In genomic region chr1:67214420-67215174, GRCh38 we compare ENCODE assay signal across 8 cellular contexts. TPM values are rescaled to one million over a fixed set of nuclear protein-coding genes. Genes with fewer than 3 reads are reported as not detected.
A peak's percentile ranks its signal among the peaks of the same experiment; 100 is the strongest.
DNase-seq lines count a peak whose midpoint lies in the region; ATAC-seq and TF ChIP-seq lines count a peak whose summit lies in the region.

No MANE protein-coding gene starts in this region.

- no peaks in the 10 kb centered on the region for H3K27me3 ChIP-seq in CD8-positive, alpha-beta memory T cell (ENCODE audit: insufficient read depth, low read length, poor library complexity, severe bottlenecking)
- H3K27me3 ChIP-seq in colonic mucosa: no peaks in the 10 kb centered on the region

- H3K27ac Mint-ChIP-seq in CD8-positive, alpha-beta memory T cell: peak overlapping the region in 1 of 8 donors; percentile 66
- no peak overlapping the region for H3K27ac Mint-ChIP-seq in neural crest cell (ENCODE audit: unreplicated experiment)
- H3K27ac Mint-ChIP-seq in activated T-helper 2 cell treated with anti-CD3 and anti-CD28 coated beads, Interferon-gamma antibody, Interleukin-2, Interleukin-4, amounts not matched to agents 10 μg/mL and 5 μg/mL and 100 μg/mL, durations not matched to agents 14 hours and 24 hours and 36 hours: no peak overlapping the region

- H3K9me3 ChIP-seq in CD8-positive, alpha-beta memory T cell (ENCODE audit: low read length): no peaks in the 10 kb centered on the region
- no peaks in the 10 kb centered on the region for H3K9me3 ChIP-seq in colonic mucosa

- TF ChIP-seq CTCF in colonic mucosa (IDR thresholded peaks at IDR 0.05): peak; percentile 33
- peak; percentile 72 for TF ChIP-seq CTCF in neural crest cell (conservative IDR thresholded peaks at IDR 0.05)

- H3K4me1 Mint-ChIP-seq in CD8-positive, alpha-beta memory T cell: peaks cover 8 to 16% (median 12%) of the 10 kb centered on the region in 3 donors
- peaks cover 4% of the 10 kb centered on the region for H3K4me1 Mint-ChIP-seq in neural crest cell
- H3K4me1 Mint-ChIP-seq in activated T-helper 2 cell treated with anti-CD3 and anti-CD28 coated beads, Interferon-gamma antibody, Interleukin-2, Interleukin-4, amounts not matched to agents 10 μg/mL and 5 μg/mL and 100 μg/mL, durations not matched to agents 14 hours and 24 hours and 36 hours (ENCODE audit: low read depth): peaks cover 32% of the 10 kb centered on the region

- CTCF ChIA-PET in CD8-positive, alpha-beta memory T cell (lab: Charles Lee): interaction anchor here (0.8 to 5.8 kb wide), 12 partner anchors 8 to 287 kb away, joined by 3 to 65 read pairs (median 6); no protein-coding TSS in a partner anchor

- H3K27ac ChIP-seq in CD8-positive, alpha-beta memory T cell (ENCODE audit: low read depth, low read length): no peak overlapping the region
- H3K27ac ChIP-seq in colonic mucosa: no peak overlapping the region

- H3K27me3 Mint-ChIP-seq in CD8-positive, alpha-beta memory T cell: no peaks in the 10 kb centered on the region
- H3K27me3 Mint-ChIP-seq in neural crest cell (ENCODE audit: low read depth): no peaks in the 10 kb centered on the region
- no peaks in the 10 kb centered on the region for H3K27me3 Mint-ChIP-seq in activated T-helper 2 cell treated with anti-CD3 and anti-CD28 coated beads, Interferon-gamma antibody, Interleukin-2, Interleukin-4, amounts not matched to agents 10 μg/mL and 5 μg/mL and 100 μg/mL, durations not matched to agents 14 hours and 24 hours and 36 hours (ENCODE audit: low read depth)

- DNase-seq in CD8-positive, alpha-beta memory T cell: peak; percentile 18 to 51 (median 28)
- DNase-seq in colonic mucosa (peak; percentile 24), neural crest cell (ENCODE audit: low read depth, low spot score) (peak; percentile 30), cerebellar nuclear complex (lab: John Stamatoyannopoulos, UW) (no peak)
- no peak for DNase-seq in activated T-helper 2 cell treated with anti-CD3 and anti-CD28 coated beads, Interferon-gamma antibody, Interleukin-2, Interleukin-4, amounts not matched to agents 10 μg/mL and 5 μg/mL and 100 μg/mL, durations not matched to agents 14 hours and 24 hours and 36 hours (ENCODE audit: low spot score)

- no peaks in the 10 kb centered on the region for H3K36me3 ChIP-seq in CD8-positive, alpha-beta memory T cell (ENCODE audit: insufficient read depth, low read length)
- no peaks in the 10 kb centered on the region for H3K36me3 ChIP-seq in colonic mucosa

- POLR2A ChIA-PET in CD8-positive, alpha-beta memory T cell (lab: Charles Lee): no interaction called here

- ATAC-seq in GM18867 (IDR thresholded peaks at IDR 0.05; ENCODE audit: unreplicated experiment): peak; percentile 78
- peak; percentile 49 for ATAC-seq in HG03060 (IDR thresholded peaks at IDR 0.05; ENCODE audit: low read depth, unreplicated experiment)
- ATAC-seq in SK-N-SH treated with all-trans-retinoic acid at 6 μM for 48 hours: peak; percentile 68

- peaks cover 8% of the 10 kb centered on the region for H3K4me1 ChIP-seq in CD8-positive, alpha-beta memory T cell (ENCODE audit: insufficient read depth, low read length)
- no peaks in the 10 kb centered on the region for H3K4me1 ChIP-seq in colonic mucosa

- no peak overlapping the region for H3K9ac ChIP-seq in colonic mucosa (ENCODE audit: low read depth in 2 of 2, low read length in 2 of 2)

- H3K36me3 Mint-ChIP-seq in CD8-positive, alpha-beta memory T cell: peaks cover 0 to 1% (median 0%) of the 10 kb centered on the region in 3 donors
- no peaks in the 10 kb centered on the region for H3K36me3 Mint-ChIP-seq in neural crest cell (ENCODE audit: low read depth)
- no peaks in the 10 kb centered on the region for H3K36me3 Mint-ChIP-seq in activated T-helper 2 cell treated with anti-CD3 and anti-CD28 coated beads, Interferon-gamma antibody, Interleukin-2, Interleukin-4, amounts not matched to agents 10 μg/mL and 5 μg/mL and 100 μg/mL, durations not matched to agents 14 hours and 24 hours and 36 hours (ENCODE audit: low read depth)

- no peak overlapping the region for H3K4me3 Mint-ChIP-seq in CD8-positive, alpha-beta memory T cell
- no peak overlapping the region for H3K4me3 Mint-ChIP-seq in neural crest cell
- H3K4me3 Mint-ChIP-seq in activated T-helper 2 cell treated with anti-CD3 and anti-CD28 coated beads, Interferon-gamma antibody, Interleukin-2, Interleukin-4, amounts not matched to agents 10 μg/mL and 5 μg/mL and 100 μg/mL, durations not matched to agents 14 hours and 24 hours and 36 hours (ENCODE audit: low read depth): no peak overlapping the region

- no peaks in the 10 kb centered on the region for H3K9me3 Mint-ChIP-seq in CD8-positive, alpha-beta memory T cell
- peaks cover 3% of the 10 kb centered on the region for H3K9me3 Mint-ChIP-seq in neural crest cell
- H3K9me3 Mint-ChIP-seq in activated T-helper 2 cell treated with anti-CD3 and anti-CD28 coated beads, Interferon-gamma antibody, Interleukin-2, Interleukin-4, amounts not matched to agents 10 μg/mL and 5 μg/mL and 100 μg/mL, durations not matched to agents 14 hours and 24 hours and 36 hours: no peaks in the 10 kb centered on the region

- H3K4me3 ChIP-seq in CD8-positive, alpha-beta memory T cell (ENCODE audit: low read length): no peak overlapping the region
- H3K4me3 ChIP-seq in colonic mucosa: no peak overlapping the region

- intact Hi-C loops in colonic mucosa (cut with DNase I): loop anchor here (5.0 to 10.0 kb wide), 3 partner anchors 210 to 450 kb away; no protein-coding TSS in a partner anchor
- intact Hi-C loops in activated T-helper 2 cell treated with anti-CD3 and anti-CD28 coated beads, Interferon-gamma antibody, Interleukin-2, Interleukin-4, amounts not matched to agents 10 μg/mL and 5 μg/mL and 100 μg/mL, durations not matched to agents 14 hours and 24 hours and 36 hours (cut with micrococcal nuclease): loop anchor here (1.0 to 5.0 kb wide), 4 partner anchors 123 to 468 kb away; partner anchors contain the start of gene SLC35D1

TF ChIP-seq in SK-N-SH treated with all-trans-retinoic acid at 6 μM for 48 hours, 23 proteins besides CTCF, POLR2A, EP300 and RAD21:
- no peak for TF ChIP-seq ZNF8 (CRISPR knock-in tag; IDR thresholded peaks at IDR 0.05)
- no peak for TF ChIP-seq ZNF70 (CRISPR knock-in tag; IDR thresholded peaks at IDR 0.05)
- TF ChIP-seq, protein P1, sequence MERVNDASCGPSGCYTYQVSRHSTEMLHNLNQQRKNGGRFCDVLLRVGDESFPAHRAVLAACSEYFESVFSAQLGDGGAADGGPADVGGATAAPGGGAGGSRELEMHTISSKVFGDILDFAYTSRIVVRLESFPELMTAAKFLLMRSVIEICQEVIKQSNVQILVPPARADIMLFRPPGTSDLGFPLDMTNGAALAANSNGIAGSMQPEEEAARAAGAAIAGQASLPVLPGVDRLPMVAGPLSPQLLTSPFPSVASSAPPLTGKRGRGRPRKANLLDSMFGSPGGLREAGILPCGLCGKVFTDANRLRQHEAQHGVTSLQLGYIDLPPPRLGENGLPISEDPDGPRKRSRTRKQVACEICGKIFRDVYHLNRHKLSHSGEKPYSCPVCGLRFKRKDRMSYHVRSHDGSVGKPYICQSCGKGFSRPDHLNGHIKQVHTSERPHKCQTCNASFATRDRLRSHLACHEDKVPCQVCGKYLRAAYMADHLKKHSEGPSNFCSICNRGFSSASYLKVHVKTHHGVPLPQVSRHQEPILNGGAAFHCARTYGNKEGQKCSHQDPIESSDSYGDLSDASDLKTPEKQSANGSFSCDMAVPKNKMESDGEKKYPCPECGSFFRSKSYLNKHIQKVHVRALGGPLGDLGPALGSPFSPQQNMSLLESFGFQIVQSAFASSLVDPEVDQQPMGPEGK (CRISPR knock-in tag; IDR thresholded peaks at IDR 0.05; ENCODE audit: borderline replicate concordance): no peak
- no peak for TF ChIP-seq ESRRG (CRISPR knock-in tag; IDR thresholded peaks at IDR 0.05)
- TF ChIP-seq TCF4 (CRISPR knock-in tag; IDR thresholded peaks at IDR 0.05; ENCODE audit: borderline replicate concordance): no peak
- TF ChIP-seq CSRNP3 (CRISPR knock-in tag; IDR thresholded peaks at IDR 0.05): no peak
- TF ChIP-seq ZC3H10 (CRISPR knock-in tag; IDR thresholded peaks at IDR 0.05): no peak
- TF ChIP-seq, protein P2, sequence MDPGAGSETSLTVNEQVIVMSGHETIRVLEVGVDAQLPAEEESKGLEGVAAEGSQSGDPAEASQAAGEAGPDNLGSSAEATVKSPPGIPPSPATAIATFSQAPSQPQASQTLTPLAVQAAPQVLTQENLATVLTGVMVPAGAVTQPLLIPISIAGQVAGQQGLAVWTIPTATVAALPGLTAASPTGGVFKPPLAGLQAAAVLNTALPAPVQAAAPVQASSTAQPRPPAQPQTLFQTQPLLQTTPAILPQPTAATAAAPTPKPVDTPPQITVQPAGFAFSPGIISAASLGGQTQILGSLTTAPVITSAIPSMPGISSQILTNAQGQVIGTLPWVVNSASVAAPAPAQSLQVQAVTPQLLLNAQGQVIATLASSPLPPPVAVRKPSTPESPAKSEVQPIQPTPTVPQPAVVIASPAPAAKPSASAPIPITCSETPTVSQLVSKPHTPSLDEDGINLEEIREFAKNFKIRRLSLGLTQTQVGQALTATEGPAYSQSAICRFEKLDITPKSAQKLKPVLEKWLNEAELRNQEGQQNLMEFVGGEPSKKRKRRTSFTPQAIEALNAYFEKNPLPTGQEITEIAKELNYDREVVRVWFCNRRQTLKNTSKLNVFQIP (CRISPR knock-in tag; IDR thresholded peaks at IDR 0.05; ENCODE audit: borderline replicate concordance, low read depth): no peak
- no peak for TF ChIP-seq CSDC2 (CRISPR knock-in tag; IDR thresholded peaks at IDR 0.05)

RNA-seq across cellular contexts. Expression of gene IL23R, which starts 48.3 kb away (rescaled TPM):
- total RNA-seq in CD8-positive, alpha-beta memory T cell: 1 to 10 TPM; 1.6 to 1.7 TPM
- polyA plus RNA-seq in CD8-positive, alpha-beta memory T cell: 9.2 TPM
- total RNA-seq in colonic mucosa (1 to 10 TPM; 1.2 to 1.3 TPM), neural crest cell (not detected in 2 replicates)
- 0.55 and 0.80 TPM in 2 replicates for total RNA-seq in activated T-helper 2 cell treated with anti-CD3 and anti-CD28 coated beads, Interferon-gamma antibody, Interleukin-2, Interleukin-4, amounts not matched to agents 10 μg/mL and 5 μg/mL and 100 μg/mL, durations not matched to agents 14 hours and 24 hours and 36 hours

Comparison
In these comparisons a context has a peak if more than half of its experiments do, and no peak if none do; other contexts are left out.
1. DNase-seq: peak in CD8-positive, alpha-beta memory T cell (5 of 5), colonic mucosa (single experiment) and neural crest cell (single experiment); none in cerebellar nuclear complex (0 of 2) and activated T-helper 2 cell treated with anti-CD3 and anti-CD28 coated beads, Interferon-gamma antibody, Interleukin-2, Interleukin-4, amounts not matched to agents 10 μg/mL and 5 μg/mL and 100 μg/mL, durations not matched to agents 14 hours and 24 hours and 36 hours (single experiment).
2. Peak in every context shown above with its lines, with median percentiles within 50 percentile points of each other: ATAC-seq.